8 cellular contexts compared by ENCODE assay signal in genomic region chr3:4826237-4827100, GRCh38.
DNase-seq lines count a peak whose midpoint lies in the region; ATAC-seq and TF ChIP-seq lines count a peak whose summit lies in the region.

No MANE protein-coding gene starts in this region.

- peak overlapping the region; percentile 98 for H3K27ac ChIP-seq in RWPE1

- H3K27me3 Mint-ChIP-seq in progenitor cell of endocrine pancreas, result peaks cover 30% of the 10 kb centered on the region

- H3K4me1 Mint-ChIP-seq in progenitor cell of endocrine pancreas (ENCODE audit: low read depth), result peaks cover 13% of the 10 kb centered on the region

- no peak overlapping the region for H3K4me3 Mint-ChIP-seq in progenitor cell of endocrine pancreas (ENCODE audit: low read depth)

- ATAC-seq in GM18511 (IDR thresholded peaks at IDR 0.05; ENCODE audit: unreplicated experiment), result no peak

- CTCF ChIA-PET in RWPE1 (lab: Yijun Ruan, JAX), result no interaction called here

- H3K27ac Mint-ChIP-seq in progenitor cell of endocrine pancreas, result no peak overlapping the region

- DNase-seq in AG08396 (ENCODE audit: low spot score) (peak; percentile 37), RWPE1 (ENCODE audit: low spot score) (peak; percentile 39), fibroblast of pulmonary artery (ENCODE audit: low read depth) (peak; percentile 23), occipital lobe (lab: John Stamatoyannopoulos, UW) (peak; percentile 36), pons (ENCODE audit: low spot score) (no peak), progenitor cell of endocrine pancreas (ENCODE audit: low spot score, unreplicated experiment) (no peak), NCI-H2227 treated with DMSO at 0.1 percent for 48 hours (lab: John Stamatoyannopoulos, UW) (no peak)

- POLR2A ChIA-PET in RWPE1 (lab: Yijun Ruan, JAX; ENCODE audit: low non-redundant PET), result interaction anchor here (0.6 kb wide), 1 partner anchor 169 kb away, joined by 3 read pairs; no protein-coding TSS in a partner anchor

- H3K36me3 Mint-ChIP-seq in progenitor cell of endocrine pancreas (ENCODE audit: insufficient read depth), result no peaks in the 10 kb centered on the region

- TF ChIP-seq CTCF in RWPE1 (conservative IDR thresholded peaks at IDR 0.05; ENCODE audit: low read depth), result no peak
- TF ChIP-seq CTCF in fibroblast of pulmonary artery (IDR thresholded peaks at IDR 0.05; ENCODE audit: low read length, missing control alignments), result no peak
- TF ChIP-seq CTCF in progenitor cell of endocrine pancreas (IDR thresholded peaks at IDR 0.05; ENCODE audit: unreplicated experiment), result no peak

- peaks cover 3% of the 10 kb centered on the region for H3K9me3 Mint-ChIP-seq in progenitor cell of endocrine pancreas (ENCODE audit: low read depth)

- H3K4me3 ChIP-seq in fibroblast of pulmonary artery (replicated peaks; ENCODE audit: low read depth, low read length), result no peak overlapping the region

Comparison
In these comparisons a context has a peak if more than half of its experiments do, and no peak if none do; other contexts are left out.
1. DNase-seq: peak in AG08396 (single experiment), RWPE1 (single experiment), fibroblast of pulmonary artery (single experiment) and occipital lobe (single experiment); none in pons (single experiment), progenitor cell of endocrine pancreas (single experiment) and NCI-H2227 treated with DMSO at 0.1 percent for 48 hours (single experiment).